2 cellular contexts compared by ENCODE assay signal in the genomic region with DNA sequence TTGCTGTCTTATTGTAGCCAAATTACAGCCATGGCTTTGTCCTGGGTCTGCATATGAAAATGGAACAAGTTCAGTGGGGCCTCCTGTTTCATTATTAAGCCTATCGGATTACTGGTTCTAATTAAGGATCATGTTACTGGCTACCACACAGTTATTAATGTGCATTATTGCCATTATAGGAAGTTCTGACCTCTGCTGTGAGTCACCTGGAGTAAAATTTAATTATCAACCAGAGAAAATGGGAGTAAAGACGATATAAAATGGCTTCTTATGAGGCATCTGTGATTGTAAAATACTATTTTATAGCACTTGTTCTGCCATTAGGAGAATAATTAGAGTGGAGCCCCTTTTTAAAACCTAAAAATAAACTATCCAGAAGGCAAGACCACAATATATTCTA.
TF ChIP-seq lines count a peak whose summit lies in the region.

No MANE protein-coding gene starts in this region.

TF ChIP-seq in A549, 52 proteins besides CTCF, POLR2A, EP300 and RAD21:
- TF ChIP-seq, protein P1, sequence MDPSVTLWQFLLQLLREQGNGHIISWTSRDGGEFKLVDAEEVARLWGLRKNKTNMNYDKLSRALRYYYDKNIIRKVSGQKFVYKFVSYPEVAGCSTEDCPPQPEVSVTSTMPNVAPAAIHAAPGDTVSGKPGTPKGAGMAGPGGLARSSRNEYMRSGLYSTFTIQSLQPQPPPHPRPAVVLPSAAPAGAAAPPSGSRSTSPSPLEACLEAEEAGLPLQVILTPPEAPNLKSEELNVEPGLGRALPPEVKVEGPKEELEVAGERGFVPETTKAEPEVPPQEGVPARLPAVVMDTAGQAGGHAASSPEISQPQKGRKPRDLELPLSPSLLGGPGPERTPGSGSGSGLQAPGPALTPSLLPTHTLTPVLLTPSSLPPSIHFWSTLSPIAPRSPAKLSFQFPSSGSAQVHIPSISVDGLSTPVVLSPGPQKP (IDR thresholded peaks at IDR 0.05; ENCODE audit: low read depth, low read length) = no peak
- TF ChIP-seq HOXB5 (CRISPR knock-in tag; IDR thresholded peaks at IDR 0.05) = no peak
- TF ChIP-seq FOXS1 (CRISPR knock-in tag; IDR thresholded peaks at IDR 0.05) = no peak
- TF ChIP-seq SMC3 (IDR thresholded peaks at IDR 0.05) = no peak
- no peak for TF ChIP-seq RNF2 (IDR thresholded peaks at IDR 0.05; ENCODE audit: borderline replicate concordance, low read depth)
- TF ChIP-seq HOXA7 (CRISPR knock-in tag; IDR thresholded peaks at IDR 0.05) = no peak
- no peak for TF ChIP-seq BHLHE40 (IDR thresholded peaks at IDR 0.05; ENCODE audit: low read depth, low read length)
- TF ChIP-seq E2F6 (IDR thresholded peaks at IDR 0.05; ENCODE audit: borderline replicate concordance, low read depth) = no peak
- TF ChIP-seq, protein P2, sequence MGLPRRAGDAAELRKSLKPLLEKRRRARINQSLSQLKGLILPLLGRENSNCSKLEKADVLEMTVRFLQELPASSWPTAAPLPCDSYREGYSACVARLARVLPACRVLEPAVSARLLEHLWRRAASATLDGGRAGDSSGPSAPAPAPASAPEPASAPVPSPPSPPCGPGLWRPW (IDR thresholded peaks at IDR 0.05) = no peak
- no peak for TF ChIP-seq TFCP2L1 (CRISPR knock-in tag; IDR thresholded peaks at IDR 0.05)
- TF ChIP-seq JUN (IDR thresholded peaks at IDR 0.05) = no peak
- no peak for TF ChIP-seq CHD4 (IDR thresholded peaks at IDR 0.05; ENCODE audit: borderline replicate concordance)

TF ChIP-seq in SK-N-SH, 30 proteins besides CTCF, POLR2A, EP300 and RAD21:
- TF ChIP-seq RCOR1 (IDR thresholded peaks at IDR 0.05; ENCODE audit: low read length) (peak; percentile 41; the same call in 1 of the 2 replicates), SMC3 (IDR thresholded peaks at IDR 0.05; ENCODE audit: low read depth, low read length) (no peak), FOSL2 (IDR thresholded peaks at IDR 0.05; ENCODE audit: borderline replicate concordance, low read depth) (0 out of 2 replicates have a peak, but pooled peaks have one; percentile 10), ELF1 (IDR thresholded peaks at IDR 0.05) (no peak), TEAD4 (IDR thresholded peaks at IDR 0.05; ENCODE audit: borderline replicate concordance, insufficient read depth) (0 out of 2 replicates have a peak, but pooled peaks have one; percentile 11), SIN3A (IDR thresholded peaks at IDR 0.05; ENCODE audit: borderline replicate concordance, low read depth, low read length) (no peak)
